23 cellular contexts compared by ENCODE assay signal in the genomic region with DNA sequence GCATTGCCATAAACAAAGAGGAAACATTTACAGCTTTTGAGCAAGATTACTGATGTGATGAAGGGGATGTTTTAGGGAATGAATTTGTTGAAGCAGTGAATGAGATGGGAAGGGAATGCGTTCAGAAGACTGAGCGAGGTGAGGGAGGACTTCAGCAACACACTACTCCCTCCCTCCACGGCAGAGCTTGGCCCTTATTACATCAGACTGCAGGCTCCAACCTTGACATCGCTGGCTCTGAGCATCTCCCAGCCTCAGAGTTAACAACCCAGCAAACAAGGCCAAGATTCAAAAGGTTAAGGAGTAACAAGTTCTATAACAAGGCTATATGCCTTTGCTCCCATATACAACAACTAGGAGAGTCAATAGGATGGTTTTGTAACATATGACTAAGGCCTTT.
DNase-seq lines count a peak whose midpoint lies in the region; ATAC-seq lines count a peak whose summit lies in the region.
"Had no signal": no experiment of that assay in that cellular context is flagged by ENCODE, and none has a peak within 500 bp of the region (broad histone marks: within the 10 kb centered on the region; RNA-seq: fewer than 3 reads in every experiment).

No MANE protein-coding gene starts in this region.

- no peak overlapping the region for H2BK120ac ChIP-seq in mesenchymal stem cell (ENCODE audit: low read depth, low read length)

- H3K4me2 ChIP-seq in mesenchymal stem cell (ENCODE audit: low read length, poor library complexity, severe bottlenecking): no peak overlapping the region

- H2BK5ac ChIP-seq in mesenchymal stem cell (ENCODE audit: low read depth, low read length, poor library complexity, severe bottlenecking): no peak overlapping the region

- H3K27ac ChIP-seq in mesenchymal stem cell (ENCODE audit: low read length, poor library complexity, severe bottlenecking) (no peak overlapping the region), temporal lobe (ENCODE audit: low read depth, low read length) (peak overlapping the region; percentile 99)
- H3K27ac ChIP-seq: psoas muscle, RWPE1, SK-N-MC had no signal

- H4K8ac ChIP-seq in mesenchymal stem cell (ENCODE audit: low read length): no peak overlapping the region

- H3K23ac ChIP-seq in mesenchymal stem cell (ENCODE audit: low read length in 2 of 2): no peak overlapping the region

- H2AFZ ChIP-seq in mesenchymal stem cell (ENCODE audit: low read depth, low read length): peak overlapping the region; percentile 19

- DNase-seq in activated T-helper 1 cell treated with anti-CD3 and anti-CD28 coated beads, Interleukin-12 subunit alpha, Interleukin-12 subunit beta, Interleukin-2, Interleukin-4 antibody, amounts not matched to agents 30 ng/mL and 10 ng/mL and 1 ng/mL, durations not matched to agents 14 hours and 24 hours and 36 hours (ENCODE audit: low spot score): no peak
- no peak for DNase-seq in effector memory CD8-positive, alpha-beta T cell
- no peak for DNase-seq in mesenchymal stem cell
- DNase-seq in activated CD4-positive, alpha-beta memory T cell treated with anti-CD3 and anti-CD28 coated beads, Interleukin-2, amount 10 ng/mL, durations not matched to agents 7 days and 5 days: no peak
- DNase-seq in activated naive CD8-positive, alpha-beta T cell treated with anti-CD3 and anti-CD28 coated beads, Interleukin-2, amount 50 U/mL, for 24 hours: no peak
- DNase-seq in central memory CD4-positive, alpha-beta T cell: no peak
- DNase-seq: activated gamma-delta T cell, KG1, NCI-H510A had no signal

- no peaks in the 10 kb centered on the region for H3K79me1 ChIP-seq in mesenchymal stem cell (replicated peaks; ENCODE audit: low read length, poor library complexity, severe bottlenecking)

- no peaks in the 10 kb centered on the region for H3K27me3 Mint-ChIP-seq in activated T-helper 1 cell treated with anti-CD3 and anti-CD28 coated beads, Interleukin-12 subunit alpha, Interleukin-12 subunit beta, Interleukin-2, Interleukin-4 antibody, amounts not matched to agents 30 ng/mL and 10 ng/mL and 1 ng/mL, durations not matched to agents 14 hours and 24 hours and 36 hours (ENCODE audit: insufficient read depth)
- no peaks in the 10 kb centered on the region for H3K27me3 Mint-ChIP-seq in effector memory CD8-positive, alpha-beta T cell
- no peaks in the 10 kb centered on the region for H3K27me3 Mint-ChIP-seq in activated CD4-positive, alpha-beta memory T cell treated with anti-CD3 and anti-CD28 coated beads, Interleukin-2, amount 10 ng/mL, durations not matched to agents 7 days and 5 days
- no peaks in the 10 kb centered on the region for H3K27me3 Mint-ChIP-seq in activated naive CD8-positive, alpha-beta T cell treated with anti-CD3 and anti-CD28 coated beads, Interleukin-2, amount 50 U/mL, for 24 hours
- H3K27me3 Mint-ChIP-seq: activated naive CD8-positive, alpha-beta T cell treated with anti-CD3 and anti-CD28 coated beads for 36 hours; activated T-cell treated with anti-CD3 and anti-CD28 coated beads, Interleukin-2, amount 50 U/mL, for 24 hours; B cell; central memory CD8-positive, alpha-beta T cell; naive B cell; stimulated activated memory B cell treated with anti-CD40 and anti-IgM and Interleukin-4, amounts not matched to agents 10 μg/mL and 1 μg/mL and 100 μg/mL, for 72 hours had no signal

- no peak overlapping the region for H3K14ac ChIP-seq in mesenchymal stem cell (ENCODE audit: low read length in 2 of 2)

- no peak overlapping the region for H3K4me3 Mint-ChIP-seq in activated T-helper 1 cell treated with anti-CD3 and anti-CD28 coated beads, Interleukin-12 subunit alpha, Interleukin-12 subunit beta, Interleukin-2, Interleukin-4 antibody, amounts not matched to agents 30 ng/mL and 10 ng/mL and 1 ng/mL, durations not matched to agents 14 hours and 24 hours and 36 hours
- H3K4me3 Mint-ChIP-seq in effector memory CD8-positive, alpha-beta T cell: no peak overlapping the region
- no peak overlapping the region for H3K4me3 Mint-ChIP-seq in activated CD4-positive, alpha-beta memory T cell treated with anti-CD3 and anti-CD28 coated beads, Interleukin-2, amount 10 ng/mL, durations not matched to agents 7 days and 5 days
- no peak overlapping the region for H3K4me3 Mint-ChIP-seq in activated naive CD8-positive, alpha-beta T cell treated with anti-CD3 and anti-CD28 coated beads, Interleukin-2, amount 50 U/mL, for 24 hours
- H3K4me3 Mint-ChIP-seq: activated naive CD8-positive, alpha-beta T cell treated with anti-CD3 and anti-CD28 coated beads for 36 hours; activated T-cell treated with anti-CD3 and anti-CD28 coated beads, Interleukin-2, amount 50 U/mL, for 24 hours; B cell; CD8-positive, alpha-beta memory T cell; central memory CD8-positive, alpha-beta T cell; naive B cell; stimulated activated memory B cell treated with anti-CD40 and anti-IgM and Interleukin-4, amounts not matched to agents 10 μg/mL and 1 μg/mL and 100 μg/mL, for 72 hours; WTC11 had no signal

- H2BK15ac ChIP-seq in mesenchymal stem cell (ENCODE audit: low read depth, poor library complexity, severe bottlenecking): no peak overlapping the region

- H3K4me3 ChIP-seq in mesenchymal stem cell (ENCODE audit: insufficient read depth in 1 of 2, low read depth in 1 of 2, low read length in 2 of 2): no peak overlapping the region
- H3K4me3 ChIP-seq: HAP-1, psoas muscle, SK-N-MC had no signal

- peaks cover 0 to 3% of the 10 kb centered on the region in 2 experiments for H3K27me3 ChIP-seq in mesenchymal stem cell (ENCODE audit: control insufficient read depth in 1 of 2, insufficient read depth in 1 of 2, low read length in 2 of 2)

- H3K27ac Mint-ChIP-seq in activated T-helper 1 cell treated with anti-CD3 and anti-CD28 coated beads, Interleukin-12 subunit alpha, Interleukin-12 subunit beta, Interleukin-2, Interleukin-4 antibody, amounts not matched to agents 30 ng/mL and 10 ng/mL and 1 ng/mL, durations not matched to agents 14 hours and 24 hours and 36 hours: peak overlapping the region; percentile 11
- peak overlapping the region; percentile 35 to 55 for H3K27ac Mint-ChIP-seq in effector memory CD8-positive, alpha-beta T cell
- H3K27ac Mint-ChIP-seq in activated CD4-positive, alpha-beta memory T cell treated with anti-CD3 and anti-CD28 coated beads, Interleukin-2, amount 10 ng/mL, durations not matched to agents 7 days and 5 days: no peak overlapping the region
- no peak overlapping the region for H3K27ac Mint-ChIP-seq in activated naive CD8-positive, alpha-beta T cell treated with anti-CD3 and anti-CD28 coated beads, Interleukin-2, amount 50 U/mL, for 24 hours
- H3K27ac Mint-ChIP-seq: activated naive CD8-positive, alpha-beta T cell treated with anti-CD3 and anti-CD28 coated beads for 36 hours; stimulated activated memory B cell treated with anti-CD40 and anti-IgM and Interleukin-4, amounts not matched to agents 10 μg/mL and 1 μg/mL and 100 μg/mL, for 72 hours; WTC11 had no signal

- no peaks in the 10 kb centered on the region for H3K4me1 ChIP-seq in mesenchymal stem cell (ENCODE audit: control insufficient read depth, insufficient read depth, low read depth, low read length)
- H3K4me1 ChIP-seq: HAP-1, psoas muscle had no signal

- no peak overlapping the region for H3K18ac ChIP-seq in mesenchymal stem cell (ENCODE audit: low read depth in 1 of 2, low read length in 2 of 2)

- no peaks in the 10 kb centered on the region for H3K9me3 ChIP-seq in mesenchymal stem cell (ENCODE audit: control insufficient read depth, low read length)
- H3K9me3 ChIP-seq: HAP-1, psoas muscle had no signal

- H2AK5ac ChIP-seq in mesenchymal stem cell (ENCODE audit: low read length, severe bottlenecking): no peak overlapping the region

- H3K36me3 Mint-ChIP-seq in activated T-helper 1 cell treated with anti-CD3 and anti-CD28 coated beads, Interleukin-12 subunit alpha, Interleukin-12 subunit beta, Interleukin-2, Interleukin-4 antibody, amounts not matched to agents 30 ng/mL and 10 ng/mL and 1 ng/mL, durations not matched to agents 14 hours and 24 hours and 36 hours (ENCODE audit: low read depth): peaks cover 8% of the 10 kb centered on the region
- peaks cover 2% of the 10 kb centered on the region for H3K36me3 Mint-ChIP-seq in effector memory CD8-positive, alpha-beta T cell (ENCODE audit: insufficient read depth)
- peaks cover 22% of the 10 kb centered on the region for H3K36me3 Mint-ChIP-seq in activated CD4-positive, alpha-beta memory T cell treated with anti-CD3 and anti-CD28 coated beads, Interleukin-2, amount 10 ng/mL, durations not matched to agents 7 days and 5 days (ENCODE audit: low read depth)
- H3K36me3 Mint-ChIP-seq in activated naive CD8-positive, alpha-beta T cell treated with anti-CD3 and anti-CD28 coated beads, Interleukin-2, amount 50 U/mL, for 24 hours (ENCODE audit: low read depth): peaks cover 15% of the 10 kb centered on the region
- H3K36me3 Mint-ChIP-seq: WTC11 had no signal

- peaks cover 46% of the 10 kb centered on the region for H3K4me1 Mint-ChIP-seq in activated T-helper 1 cell treated with anti-CD3 and anti-CD28 coated beads, Interleukin-12 subunit alpha, Interleukin-12 subunit beta, Interleukin-2, Interleukin-4 antibody, amounts not matched to agents 30 ng/mL and 10 ng/mL and 1 ng/mL, durations not matched to agents 14 hours and 24 hours and 36 hours (ENCODE audit: low read depth)
- peaks cover 31 to 34% of the 10 kb centered on the region in 2 donors for H3K4me1 Mint-ChIP-seq in effector memory CD8-positive, alpha-beta T cell (ENCODE audit: low read depth in 2 of 2)
- H3K4me1 Mint-ChIP-seq in activated CD4-positive, alpha-beta memory T cell treated with anti-CD3 and anti-CD28 coated beads, Interleukin-2, amount 10 ng/mL, durations not matched to agents 7 days and 5 days: peaks cover 37% of the 10 kb centered on the region
- peaks cover 34% of the 10 kb centered on the region for H3K4me1 Mint-ChIP-seq in activated naive CD8-positive, alpha-beta T cell treated with anti-CD3 and anti-CD28 coated beads, Interleukin-2, amount 50 U/mL, for 24 hours

- CTCF ChIA-PET in activated CD4-positive, alpha-beta memory T cell treated with anti-CD3 and anti-CD28 coated beads, Interleukin-2, amount 10 ng/mL, durations not matched to agents 7 days and 5 days (lab: Charles Lee): interaction anchor here (0.6 to 3.4 kb wide), 26 partner anchors 9 to 697 kb away, joined by 3 to 26 read pairs (median 4); a partner anchor contains a TSS

- no peak for ATAC-seq in effector memory CD8-positive, alpha-beta T cell (replicated peaks)
- no peak for ATAC-seq in GM21717 (IDR thresholded peaks at IDR 0.05; ENCODE audit: unreplicated experiment)
- no peak for ATAC-seq in activated naive CD8-positive, alpha-beta T cell treated with anti-CD3 and anti-CD28 coated beads, Interleukin-2, amount 50 U/mL, for 24 hours

- WGBS in mesenchymal stem cell: 72% methylated on average over 3 of the region's 4 CpGs

- no peak overlapping the region for H4K91ac ChIP-seq in mesenchymal stem cell (ENCODE audit: low read length)

- no peak overlapping the region for H2BK12ac ChIP-seq in mesenchymal stem cell (ENCODE audit: low read length in 2 of 2)

- no peaks in the 10 kb centered on the region for H3K36me3 ChIP-seq in mesenchymal stem cell (ENCODE audit: control insufficient read depth in 1 of 2, insufficient read depth in 2 of 2, low read depth in 1 of 2, low read length in 2 of 2)
- H3K36me3 ChIP-seq: HAP-1 had no signal

- no peak overlapping the region for H3K4ac ChIP-seq in mesenchymal stem cell (ENCODE audit: low read depth in 1 of 2, low read length in 2 of 2)

- POLR2A ChIA-PET in activated CD4-positive, alpha-beta memory T cell treated with anti-CD3 and anti-CD28 coated beads, Interleukin-2, amount 10 ng/mL, durations not matched to agents 7 days and 5 days (lab: Charles Lee): interaction anchor here (1.0 to 2.5 kb wide), 3 partner anchors 22 to 165 kb away, joined by 3 to 11 read pairs (median 3); a partner anchor contains a TSS

- intact Hi-C loops in activated T-helper 1 cell treated with anti-CD3 and anti-CD28 coated beads, Interleukin-12 subunit alpha, Interleukin-12 subunit beta, Interleukin-2, Interleukin-4 antibody, amounts not matched to agents 30 ng/mL and 10 ng/mL and 1 ng/mL, durations not matched to agents 14 hours and 24 hours and 36 hours (cut with micrococcal nuclease): loop anchor here (1.0 to 2.0 kb wide), 4 partner anchors 59 to 211 kb away; a partner anchor contains a TSS

- H3K9me3 Mint-ChIP-seq in activated T-helper 1 cell treated with anti-CD3 and anti-CD28 coated beads, Interleukin-12 subunit alpha, Interleukin-12 subunit beta, Interleukin-2, Interleukin-4 antibody, amounts not matched to agents 30 ng/mL and 10 ng/mL and 1 ng/mL, durations not matched to agents 14 hours and 24 hours and 36 hours: no peaks in the 10 kb centered on the region
- no peaks in the 10 kb centered on the region for H3K9me3 Mint-ChIP-seq in effector memory CD8-positive, alpha-beta T cell
- H3K9me3 Mint-ChIP-seq in activated CD4-positive, alpha-beta memory T cell treated with anti-CD3 and anti-CD28 coated beads, Interleukin-2, amount 10 ng/mL, durations not matched to agents 7 days and 5 days: no peaks in the 10 kb centered on the region
- H3K9me3 Mint-ChIP-seq in activated naive CD8-positive, alpha-beta T cell treated with anti-CD3 and anti-CD28 coated beads, Interleukin-2, amount 50 U/mL, for 24 hours: no peaks in the 10 kb centered on the region
- H3K9me3 Mint-ChIP-seq: activated T-cell treated with anti-CD3 and anti-CD28 coated beads, Interleukin-2, amount 50 U/mL, for 24 hours; CD8-positive, alpha-beta memory T cell; central memory CD8-positive, alpha-beta T cell; naive B cell; stimulated activated memory B cell treated with anti-CD40 and anti-IgM and Interleukin-4, amounts not matched to agents 10 μg/mL and 1 μg/mL and 100 μg/mL, for 72 hours had no signal

- H3K9ac ChIP-seq in mesenchymal stem cell (ENCODE audit: low read length): no peak overlapping the region

Comparison
In these comparisons a context has a peak if more than half of its experiments do, and no peak if none do; other contexts are left out.
1. H3K27ac Mint-ChIP-seq: peak in activated T-helper 1 cell treated with anti-CD3 and anti-CD28 coated beads, Interleukin-12 subunit alpha, Interleukin-12 subunit beta, Interleukin-2, Interleukin-4 antibody, amounts not matched to agents 30 ng/mL and 10 ng/mL and 1 ng/mL, durations not matched to agents 14 hours and 24 hours and 36 hours (single experiment) and effector memory CD8-positive, alpha-beta T cell (2 of 2); none in activated CD4-positive, alpha-beta memory T cell treated with anti-CD3 and anti-CD28 coated beads, Interleukin-2, amount 10 ng/mL, durations not matched to agents 7 days and 5 days (single experiment) and activated naive CD8-positive, alpha-beta T cell treated with anti-CD3 and anti-CD28 coated beads, Interleukin-2, amount 50 U/mL, for 24 hours (single experiment).